15 cellular contexts compared by ENCODE assay signal in the genomic region with DNA sequence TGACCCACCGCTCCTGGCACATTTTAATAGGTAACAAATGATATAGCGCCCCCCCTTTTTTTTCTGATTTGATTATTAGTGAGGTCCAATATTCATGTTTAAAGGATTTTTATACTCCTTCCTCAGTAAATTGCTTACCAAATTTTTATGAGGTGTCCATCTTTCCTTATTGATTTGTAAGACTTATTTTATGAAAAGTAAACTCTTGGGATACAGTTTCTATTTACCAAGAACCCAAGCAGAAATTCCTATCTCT. TPM values are rescaled to one million over a fixed set of nuclear protein-coding genes. Genes with fewer than 3 reads are reported as not detected.
DNase-seq lines count a peak whose midpoint lies in the region; ATAC-seq and TF ChIP-seq lines count a peak whose summit lies in the region.
"Had no signal": no experiment of that assay in that cellular context is flagged by ENCODE, and none has a peak within 500 bp of the region (broad histone marks: within the 10 kb centered on the region; RNA-seq: fewer than 3 reads in every experiment).

No MANE protein-coding gene starts in this region.

- H3K27me3 ChIP-seq in KMS-11 (ENCODE audit: insufficient read depth, low read depth) = no peaks in the 10 kb centered on the region
- H3K27me3 ChIP-seq: vagina had no signal

- no peaks in the 10 kb centered on the region for H3K79me2 ChIP-seq in KMS-11 (ENCODE audit: insufficient read depth, low read depth)

- H3K4me1 ChIP-seq in KMS-11 (ENCODE audit: low read depth, poor library complexity, severe bottlenecking) = peaks cover 16% of the 10 kb centered on the region
- H3K4me1 ChIP-seq: vagina had no signal

- H3K4me3 ChIP-seq in KMS-11 (IDR thresholded peaks at IDR 0.05; ENCODE audit: insufficient read depth, low read depth, low read length) = no peak overlapping the region
- H3K4me3 ChIP-seq: SK-N-MC had no signal

- TF ChIP-seq CTCF in KMS-11 (conservative IDR thresholded peaks at IDR 0.05; ENCODE audit: low read depth, low read length) (no peak), nephron progenitor cell (IDR thresholded peaks at IDR 0.05) (no peak)

- no peak for ATAC-seq in activated CD4-positive, alpha-beta T cell treated with anti-CD3 and anti-CD28 coated beads for 36 hours
- ATAC-seq: left cardiac atrium had no signal

- peak overlapping the region; percentile 95 for H3K27ac ChIP-seq in KMS-11
- H3K27ac ChIP-seq: SK-N-MC, vagina had no signal

- POLR2A ChIA-PET in activated CD4-positive, alpha-beta T cell treated with anti-CD3 and anti-CD28 coated beads for 36 hours (lab: Charles Lee) = no interaction called here

- no peak for DNase-seq in activated CD4-positive, alpha-beta T cell treated with anti-CD3 and anti-CD28 coated beads for 36 hours
- DNase-seq in activated CD4-positive, alpha-beta T cell treated with anti-CD3 and anti-CD28 coated beads, Interleukin-2, amount 50 U/mL, for 1 hour = no peak
- DNase-seq in activated T-helper 2 cell treated with anti-CD3 and anti-CD28 coated beads, Interferon-gamma antibody, Interleukin-2, Interleukin-4, amounts not matched to agents 10 μg/mL and 5 μg/mL and 100 μg/mL, durations not matched to agents 14 hours and 24 hours and 36 hours (ENCODE audit: low spot score) = no peak
- no peak for DNase-seq in nephron progenitor cell
- no peak for DNase-seq in NCI-H1092 treated with DMSO at 0.1 percent for 48 hours (lab: John Stamatoyannopoulos, UW)
- DNase-seq in foreskin melanocyte = no peak
- no peak for DNase-seq in AG08395 (ENCODE audit: low spot score)
- DNase-seq: ACHN; activated CD4-positive, alpha-beta T cell treated with anti-CD3 and anti-CD28 coated beads, Interleukin-2, amount 50 U/mL, for 4 hours; H7; left cardiac atrium; NCI-H187 treated with DMSO at 0.1 percent for 48 hours had no signal

- H3K9ac ChIP-seq in KMS-11 = peak overlapping the region; percentile 92; the same call in 1 of the 2 replicates

- no peaks in the 10 kb centered on the region for H4K20me1 ChIP-seq in KMS-11 (ENCODE audit: insufficient read depth)

- no peak overlapping the region for H3K27ac Mint-ChIP-seq in activated CD4-positive, alpha-beta T cell treated with anti-CD3 and anti-CD28 coated beads for 36 hours
- no peak overlapping the region for H3K27ac Mint-ChIP-seq in activated T-helper 2 cell treated with anti-CD3 and anti-CD28 coated beads, Interferon-gamma antibody, Interleukin-2, Interleukin-4, amounts not matched to agents 10 μg/mL and 5 μg/mL and 100 μg/mL, durations not matched to agents 14 hours and 24 hours and 36 hours
- H3K27ac Mint-ChIP-seq in nephron progenitor cell = no peak overlapping the region

- intact Hi-C loops in activated CD4-positive, alpha-beta T cell treated with anti-CD3 and anti-CD28 coated beads for 36 hours (cut with DNase I, micrococcal nuclease) = no loop called here
- intact Hi-C loops in activated T-helper 2 cell treated with anti-CD3 and anti-CD28 coated beads, Interferon-gamma antibody, Interleukin-2, Interleukin-4, amounts not matched to agents 10 μg/mL and 5 μg/mL and 100 μg/mL, durations not matched to agents 14 hours and 24 hours and 36 hours (cut with micrococcal nuclease) = no loop called here

- H3K36me3 Mint-ChIP-seq in activated CD4-positive, alpha-beta T cell treated with anti-CD3 and anti-CD28 coated beads for 36 hours (ENCODE audit: low read depth) = peaks cover 35% of the 10 kb centered on the region
- peaks cover 35% of the 10 kb centered on the region for H3K36me3 Mint-ChIP-seq in activated T-helper 2 cell treated with anti-CD3 and anti-CD28 coated beads, Interferon-gamma antibody, Interleukin-2, Interleukin-4, amounts not matched to agents 10 μg/mL and 5 μg/mL and 100 μg/mL, durations not matched to agents 14 hours and 24 hours and 36 hours (ENCODE audit: low read depth)
- peaks cover 43% of the 10 kb centered on the region for H3K36me3 Mint-ChIP-seq in nephron progenitor cell (ENCODE audit: low read depth)

- peak overlapping the region; percentile 67; the same call in 1 of the 2 replicates for H3K4me2 ChIP-seq in KMS-11

- CTCF ChIA-PET in activated CD4-positive, alpha-beta T cell treated with anti-CD3 and anti-CD28 coated beads for 36 hours (lab: Charles Lee) = interaction anchor here (0.8 to 2.1 kb wide), 6 partner anchors 13 to 117 kb away, joined by 3 to 13 read pairs (median 4); no protein-coding TSS in a partner anchor

- peak overlapping the region; percentile 8; the same call in 1 of the 2 replicates for H2AFZ ChIP-seq in KMS-11 (ENCODE audit: low read depth)

- no peaks in the 10 kb centered on the region for H3K27me3 Mint-ChIP-seq in activated CD4-positive, alpha-beta T cell treated with anti-CD3 and anti-CD28 coated beads for 36 hours
- H3K27me3 Mint-ChIP-seq in activated T-helper 2 cell treated with anti-CD3 and anti-CD28 coated beads, Interferon-gamma antibody, Interleukin-2, Interleukin-4, amounts not matched to agents 10 μg/mL and 5 μg/mL and 100 μg/mL, durations not matched to agents 14 hours and 24 hours and 36 hours (ENCODE audit: low read depth) = peaks cover 1% of the 10 kb centered on the region
- H3K27me3 Mint-ChIP-seq in nephron progenitor cell (ENCODE audit: low read depth, poor library complexity) = peaks cover 6% of the 10 kb centered on the region

- no peaks in the 10 kb centered on the region; the same call in 1 of the 2 replicates for H3K36me3 ChIP-seq in KMS-11 (ENCODE audit: insufficient read depth)

- no peaks in the 10 kb centered on the region for H3K9me3 Mint-ChIP-seq in activated CD4-positive, alpha-beta T cell treated with anti-CD3 and anti-CD28 coated beads for 36 hours (ENCODE audit: low read depth)
- H3K9me3 Mint-ChIP-seq in activated T-helper 2 cell treated with anti-CD3 and anti-CD28 coated beads, Interferon-gamma antibody, Interleukin-2, Interleukin-4, amounts not matched to agents 10 μg/mL and 5 μg/mL and 100 μg/mL, durations not matched to agents 14 hours and 24 hours and 36 hours = no peaks in the 10 kb centered on the region
- H3K9me3 Mint-ChIP-seq in nephron progenitor cell = no peaks in the 10 kb centered on the region

- peaks cover 9% of the 10 kb centered on the region for H3K4me1 Mint-ChIP-seq in activated CD4-positive, alpha-beta T cell treated with anti-CD3 and anti-CD28 coated beads for 36 hours
- H3K4me1 Mint-ChIP-seq in activated T-helper 2 cell treated with anti-CD3 and anti-CD28 coated beads, Interferon-gamma antibody, Interleukin-2, Interleukin-4, amounts not matched to agents 10 μg/mL and 5 μg/mL and 100 μg/mL, durations not matched to agents 14 hours and 24 hours and 36 hours (ENCODE audit: low read depth) = peaks cover 7% of the 10 kb centered on the region
- peaks cover 26% of the 10 kb centered on the region for H3K4me1 Mint-ChIP-seq in nephron progenitor cell

- H3K4me3 Mint-ChIP-seq in activated CD4-positive, alpha-beta T cell treated with anti-CD3 and anti-CD28 coated beads for 36 hours = peak overlapping the region; percentile 55
- H3K4me3 Mint-ChIP-seq in activated T-helper 2 cell treated with anti-CD3 and anti-CD28 coated beads, Interferon-gamma antibody, Interleukin-2, Interleukin-4, amounts not matched to agents 10 μg/mL and 5 μg/mL and 100 μg/mL, durations not matched to agents 14 hours and 24 hours and 36 hours (ENCODE audit: low read depth) = peak overlapping the region; percentile 60
- peak overlapping the region; percentile 94 for H3K4me3 Mint-ChIP-seq in nephron progenitor cell

RNA-seq across cellular contexts. Expression of a gene that starts 25.1 kb away (rescaled TPM):
- total RNA-seq in activated CD4-positive, alpha-beta T cell treated with anti-CD3 and anti-CD28 coated beads for 36 hours = 10 to 100 TPM; 48.5 to 54.6 TPM
- 64.4 and 69.6 TPM in 2 replicates for total RNA-seq in activated T-helper 2 cell treated with anti-CD3 and anti-CD28 coated beads, Interferon-gamma antibody, Interleukin-2, Interleukin-4, amounts not matched to agents 10 μg/mL and 5 μg/mL and 100 μg/mL, durations not matched to agents 14 hours and 24 hours and 36 hours
